11 cellular contexts compared by ENCODE assay signal in the genomic region with DNA sequence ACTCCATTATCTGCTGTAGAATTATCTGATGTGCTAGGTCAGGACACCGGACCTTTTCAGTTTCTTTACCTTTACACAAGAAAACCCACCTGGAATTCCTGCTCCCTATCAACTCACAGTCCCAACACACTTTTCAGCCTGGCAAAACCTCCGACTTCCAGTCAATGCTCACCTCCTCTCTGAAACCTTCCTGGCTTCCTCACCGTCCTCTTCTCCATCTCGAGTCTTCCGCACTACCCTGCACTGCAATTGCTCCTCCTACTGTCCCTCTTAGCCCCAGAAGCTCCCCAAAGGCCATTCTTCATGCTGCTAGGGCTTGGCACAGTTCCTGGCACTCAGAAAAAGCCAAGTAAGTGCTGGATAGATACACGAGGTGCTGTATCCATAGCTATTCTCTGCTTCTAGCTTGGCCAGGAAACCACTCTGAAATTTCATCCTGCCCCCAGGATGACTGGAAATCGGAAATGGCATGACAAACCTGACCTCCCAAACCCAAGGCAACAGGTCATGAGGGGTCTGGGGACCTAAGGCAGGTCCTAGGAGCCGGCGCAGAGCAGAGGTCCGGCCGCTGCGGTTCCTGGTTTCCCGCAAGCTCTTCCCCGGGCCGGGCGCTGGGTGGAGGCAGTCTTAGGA. TPM values are rescaled to one million over a fixed set of nuclear protein-coding genes. Genes with fewer than 3 reads are reported as not detected.
DNase-seq lines count a peak whose midpoint lies in the region; ATAC-seq and TF ChIP-seq lines count a peak whose summit lies in the region.
"Had no signal": no experiment of that assay in that cellular context is flagged by ENCODE, and none has a peak within 500 bp of the region (broad histone marks: within the 10 kb centered on the region; RNA-seq: fewer than 3 reads in every experiment).

No MANE protein-coding gene starts in this region.

- no peak overlapping the region for H2BK120ac ChIP-seq in mesendoderm (ENCODE audit: low read depth, low read length)

- H2AFZ ChIP-seq in mammary epithelial cell (ENCODE audit: low read depth, low read length) (peak overlapping the region; percentile 66), osteoblast (ENCODE audit: low read length) (no peak overlapping the region)

- WGBS in mammary epithelial cell (ENCODE audit: low coverage, missing lambda C conversion rate), result 29% methylated on average over 15 of the region's 16 CpGs
- WGBS in mesendoderm (ENCODE audit: extremely low coverage, insufficient coverage, low lambda C conversion rate), result no CpG with 5 or more reads among the region's 16 CpGs

- H3K27ac ChIP-seq in left ventricle myocardium inferior (replicated peaks) (no peak overlapping the region), mammary epithelial cell (ENCODE audit: insufficient read depth, low read depth, low read length) (no peak overlapping the region), mesendoderm (ENCODE audit: low read depth, low read length) (no peak overlapping the region), osteoblast (ENCODE audit: low read depth, low read length) (no peak overlapping the region)

- no peaks in the 10 kb centered on the region for H3K79me2 ChIP-seq in mammary epithelial cell (ENCODE audit: insufficient read depth, low read length)
- no peaks in the 10 kb centered on the region for H3K79me2 ChIP-seq in mesendoderm (ENCODE audit: control insufficient read depth, insufficient read depth, low read length)
- no peaks in the 10 kb centered on the region for H3K79me2 ChIP-seq in osteoblast (ENCODE audit: insufficient read depth, low read length)

- no peak overlapping the region for H2BK5ac ChIP-seq in mesendoderm (ENCODE audit: low read length)

- H4K5ac ChIP-seq in mesendoderm (ENCODE audit: low read length), result no peak overlapping the region

- no peak overlapping the region for H2AK5ac ChIP-seq in mesendoderm (ENCODE audit: low read length)

- no peaks in the 10 kb centered on the region for H3K9me3 ChIP-seq in left ventricle myocardium inferior (replicated peaks)
- no peaks in the 10 kb centered on the region for H3K9me3 ChIP-seq in mammary epithelial cell (replicated peaks; ENCODE audit: insufficient read depth, low read length)
- H3K9me3 ChIP-seq in osteoblast (ENCODE audit: low read depth, low read length), result no peaks in the 10 kb centered on the region
- H3K9me3 ChIP-seq: SK-N-SH had no signal

- H3K4me3 ChIP-seq in left ventricle myocardium inferior, result peak overlapping the region; percentile 61
- peak overlapping the region in 1 of 3 experiments; percentile 29 for H3K4me3 ChIP-seq in mammary epithelial cell (replicated peaks in 1 of 3; ENCODE audit: insufficient read depth in 1 of 3, low read depth in 2 of 3, low read length in 3 of 3)
- H3K4me3 ChIP-seq in mesendoderm (ENCODE audit: low read length), result peak overlapping the region; percentile 71
- no peak overlapping the region for H3K4me3 ChIP-seq in osteoblast (ENCODE audit: insufficient read depth, low read length)

- no peaks in the 10 kb centered on the region for H3K79me1 ChIP-seq in mesendoderm (ENCODE audit: low read length)

- H3K36me3 ChIP-seq in left ventricle myocardium inferior (no peaks in the 10 kb centered on the region), mammary epithelial cell (ENCODE audit: insufficient read depth, low read length) (no peaks in the 10 kb centered on the region), mesendoderm (ENCODE audit: control insufficient read depth, insufficient read depth, low read length) (no peaks in the 10 kb centered on the region), osteoblast (ENCODE audit: insufficient read depth, low read length) (no peaks in the 10 kb centered on the region)

- H3K9ac ChIP-seq in mammary epithelial cell (ENCODE audit: insufficient read depth, low read length), result no peak overlapping the region
- H3K9ac ChIP-seq in mesendoderm (ENCODE audit: low read length), result peak overlapping the region; percentile 79
- H3K9ac ChIP-seq: SK-N-SH had no signal

- ATAC-seq in Right ventricle myocardium inferior (no peak), GM21576 (IDR thresholded peaks at IDR 0.05; ENCODE audit: unreplicated experiment) (no peak)

- peak overlapping the region; percentile 82 for H3K4me2 ChIP-seq in mammary epithelial cell (ENCODE audit: insufficient read depth, low read depth, low read length)
- H3K4me2 ChIP-seq in mesendoderm (ENCODE audit: low read length), result peak overlapping the region; percentile 84
- no peak overlapping the region for H3K4me2 ChIP-seq in osteoblast (ENCODE audit: insufficient read depth, low read length)
- H3K4me2 ChIP-seq: SK-N-SH had no signal

- H3K4ac ChIP-seq in mesendoderm (ENCODE audit: low read depth, low read length), result no peak overlapping the region

- CTCF ChIA-PET in mammary epithelial cell (lab: Charles Lee; ENCODE audit: low non-redundant PET), result interaction anchor here (0.7 to 1.2 kb wide), 3 partner anchors 8 to 39 kb away, joined by 3 to 12 read pairs (median 4); no protein-coding TSS in a partner anchor

- peaks cover 98% of the 10 kb centered on the region for H3K27me3 ChIP-seq in left ventricle myocardium inferior (ENCODE audit: low read depth)
- peaks cover 32% of the 10 kb centered on the region for H3K27me3 ChIP-seq in mammary epithelial cell (ENCODE audit: insufficient read depth, low read length)
- H3K27me3 ChIP-seq in mesendoderm (ENCODE audit: insufficient read depth, low read length, poor library complexity), result no peaks in the 10 kb centered on the region
- peaks cover 28% of the 10 kb centered on the region for H3K27me3 ChIP-seq in osteoblast (ENCODE audit: insufficient read depth, low read length)

- no peak overlapping the region for H3K23ac ChIP-seq in mesendoderm (ENCODE audit: low read length)

- DNase-seq in left ventricle myocardium inferior, result no peak
- DNase-seq in Right ventricle myocardium inferior (ENCODE audit: missing footprints), result no peak
- DNase-seq in mammary epithelial cell, result no peak
- DNase-seq in mesendoderm, result peak; percentile 60
- no peak for DNase-seq in osteoblast (ENCODE audit: insufficient read length, low spot score, missing footprints)
- no peak for DNase-seq in NCI-H2081 treated with DMSO at 0.1 percent for 48 hours (lab: John Stamatoyannopoulos, UW)
- DNase-seq in stimulated activated naive CD4-positive, alpha-beta T cell treated with Interleukin-2 at 50 U/mL for 16 hours (lab: John Stamatoyannopoulos, UW), result no peak
- DNase-seq: activated CD4-positive, CD25-positive, alpha-beta regulatory T cell treated with anti-CD3 and anti-CD28 coated beads, Interleukin-2, amount 50 U/mL, for 72 hours had no signal

- dilution Hi-C loops in mammary epithelial cell (cut with HindIII; ENCODE audit: low sequenced_read_pairs), result no loop called here

- H4K20me1 ChIP-seq in mammary epithelial cell (ENCODE audit: insufficient read depth, low read length), result no peaks in the 10 kb centered on the region
- H4K20me1 ChIP-seq in osteoblast (ENCODE audit: insufficient read depth, low read length), result no peaks in the 10 kb centered on the region

- H3K56ac ChIP-seq in mesendoderm (ENCODE audit: low read length), result peak overlapping the region; percentile 84

- in situ Hi-C loops in mammary epithelial cell (cut with MboI; ENCODE audit: low sequenced_read_pairs in 2 of 2), result no loop called here

- TF ChIP-seq CTCF in left ventricle myocardium inferior (IDR thresholded peaks at IDR 0.05; ENCODE audit: borderline replicate concordance) (no peak), mammary epithelial cell (conservative IDR thresholded peaks at IDR 0.05 in 1 of 2, IDR thresholded peaks at IDR 0.05 in 1 of 2; ENCODE audit: extremely low read depth in 1 of 2, insufficient read depth in 1 of 2, low read depth in 1 of 2, low read length in 2 of 2) (no peak), osteoblast (IDR thresholded peaks at IDR 0.05; ENCODE audit: extremely low read depth, low read depth, low read length) (no peak)

- no TSS peak for BruUV-seq in mammary epithelial cell (replicated peaks; lab: Mats Ljungman, UMichigan)

- H3K4me1 ChIP-seq in left ventricle myocardium inferior (peaks cover 9% of the 10 kb centered on the region), mammary epithelial cell (ENCODE audit: insufficient read depth, low read length) (no peaks in the 10 kb centered on the region), mesendoderm (ENCODE audit: control insufficient read depth, low read depth, low read length) (peaks cover 11% of the 10 kb centered on the region), osteoblast (ENCODE audit: insufficient read depth, low read length) (no peaks in the 10 kb centered on the region)

- no peak overlapping the region for H2BK15ac ChIP-seq in mesendoderm (replicated peaks; ENCODE audit: low read depth)

- intact Hi-C loops in left ventricle myocardium inferior (cut with micrococcal nuclease) (no loop called here), Right ventricle myocardium inferior (cut with DNase I) (no loop called here), mammary epithelial cell (cut with micrococcal nuclease) (no loop called here)

- H3K18ac ChIP-seq in mesendoderm (ENCODE audit: low read length), result peak overlapping the region; percentile 82

- H4K8ac ChIP-seq in mesendoderm (ENCODE audit: low read depth, low read length), result no peak overlapping the region

RNA-seq across cellular contexts. Expression of a gene that starts 0.7 kb away (rescaled TPM):
- 0.14 TPM for total RNA-seq in left ventricle myocardium inferior
- not detected for total RNA-seq in Right ventricle myocardium inferior
- not detected for total RNA-seq in mammary epithelial cell
- polyA plus RNA-seq in mammary epithelial cell, result not detected
- polyA minus RNA-seq in mammary epithelial cell, result not detected
- 2.6 TPM for polyA plus RNA-seq in mesendoderm (2013, experiment 1 of 2)
- 3.0 TPM for polyA plus RNA-seq in mesendoderm (2013, experiment 2 of 2)
- not detected in 2 replicates for total RNA-seq in osteoblast
- total RNA-seq: M059J had no signal
- polyA plus RNA-seq: SK-N-SH had no signal
